Comparison of ENCODE assay signal across 20 cellular contexts in genomic region chr10:119852822-119853221, GRCh38.
"Had no signal": no experiment of that assay in that cellular context is flagged by ENCODE, and none has a peak within 500 bp of the region (broad histone marks: within the 10 kb centered on the region; RNA-seq: fewer than 3 reads in every experiment).

No MANE protein-coding gene starts in this region.

- FAIRE-seq: endothelial cell of umbilical vein, frontal cortex, urothelium cell line had no signal

- H3K4me1 ChIP-seq: lower lobe of right lung, neural progenitor cell, parathyroid adenoma, suprapubic skin, thyroid gland had no signal

- H3K9me3 ChIP-seq: heart left ventricle, left lung, lower lobe of right lung, suprapubic skin, thyroid gland had no signal

- H3K27ac ChIP-seq: heart left ventricle, left lung, lower lobe of right lung, neural progenitor cell, parathyroid adenoma, suprapubic skin, thyroid gland had no signal

- ATAC-seq: heart left ventricle; left lung; lower lobe of right lung; natural killer cell treated with Interleukin-12 subunit alpha and Interleukin-12 subunit beta and Interleukin-15 and Interleukin-18, amount 100 ng/mL, for 72 hours; right cardiac atrium had no signal

- H3K4me3 ChIP-seq: heart left ventricle, left lung, lower lobe of right lung, neural progenitor cell, smooth muscle cell, suprapubic skin, thyroid gland had no signal

- H3K27me3 ChIP-seq: heart left ventricle, left lung, neural progenitor cell, suprapubic skin, thyroid gland had no signal

- DNase-seq: central memory CD4-positive, alpha-beta T cell; endodermal cell; heart left ventricle; hippocampal formation; islet precursor cell; left lung; lower lobe of right lung; occipital lobe; right cardiac atrium; stimulated activated CD4-positive, alpha-beta T cell treated with anti-CD3 and anti-CD28 coated beads, Interleukin-2, amount 100 ng/mL, for 48 hours; stimulated activated naive CD4-positive, alpha-beta T cell treated with Interleukin-2 at 50 U/mL for 16 hours; thyroid gland had no signal
